Comparison of ENCODE assay signal across 1 cellular context in genomic region chr10:43308986-43309385, GRCh38.
A peak's percentile ranks its signal among the peaks of the same experiment; 100 is the strongest.
TF ChIP-seq lines count a peak whose summit lies in the region.

No MANE protein-coding gene starts in this region.

TF ChIP-seq in HepG2, 621 proteins besides CTCF, POLR2A, EP300 and RAD21 (continued from another document):
- TF ChIP-seq ZNF644 (CRISPR knock-in tag; IDR thresholded peaks at IDR 0.05; ENCODE audit: low read depth) (peak; percentile 60; the same call in 1 of the 2 replicates), SP2 (CRISPR knock-in tag; IDR thresholded peaks at IDR 0.05) (no peak), GATAD2A (CRISPR knock-in tag; IDR thresholded peaks at IDR 0.05) (0 out of 2 replicates have a peak, but pooled peaks have one; percentile 20), MAX (IDR thresholded peaks at IDR 0.05) (0 out of 2 replicates have a peak, but pooled peaks have one; percentile 21), ZFP36L2 (CRISPR knock-in tag; IDR thresholded peaks at IDR 0.05) (no peak), BHLHE40 (IDR thresholded peaks at IDR 0.05; ENCODE audit: low read length) (0 out of 2 replicates have a peak, but pooled peaks have one; percentile 24)
- TF ChIP-seq, protein P1, sequence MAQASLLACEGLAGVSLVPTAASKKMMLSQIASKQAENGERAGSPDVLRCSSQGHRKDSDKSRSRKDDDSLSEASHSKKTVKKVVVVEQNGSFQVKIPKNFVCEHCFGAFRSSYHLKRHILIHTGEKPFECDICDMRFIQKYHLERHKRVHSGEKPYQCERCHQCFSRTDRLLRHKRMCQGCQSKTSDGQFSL (CRISPR knock-in tag; IDR thresholded peaks at IDR 0.05): no peak
